Comparison of ENCODE assay signal across 1 cellular context in genomic region chr17:35587074-35587961, GRCh38.
TF ChIP-seq lines count a peak whose summit lies in the region.

AP2B1 (plus strand) TSS chr17:35587322; CDS start chr17:35594031, 6,709 bp downstream.

TF ChIP-seq in K562, 482 proteins besides CTCF, POLR2A, EP300 and RAD21 (continued from another document and continues in another):
- TF ChIP-seq CEBPZ (IDR thresholded peaks at IDR 0.05; ENCODE audit: borderline replicate concordance, low read depth, low read length) (no peak), ZNF282 (CRISPR knock-in tag; IDR thresholded peaks at IDR 0.05) (no peak), EZH2 (IDR thresholded peaks at IDR 0.05; ENCODE audit: borderline replicate concordance, low read depth, low read length) (no peak), E2F5 (CRISPR knock-in tag; IDR thresholded peaks at IDR 0.05) (0 out of 2 replicates have a peak, but pooled peaks have one; percentile 15), ZEB2 (IDR thresholded peaks at IDR 0.05) (peak; percentile 80), GABPA (tag; conservative IDR thresholded peaks at IDR 0.05; ENCODE audit: low read depth) (peak; percentile 86), ZNF431 (CRISPR knock-in tag; IDR thresholded peaks at IDR 0.05) (0 out of 2 replicates have a peak, but pooled peaks have one; percentile 52), ZNF592 (IDR thresholded peaks at IDR 0.05) (no peak; the same call in 1 of the 2 replicates), GATAD2B (IDR thresholded peaks at IDR 0.05; ENCODE audit: borderline replicate concordance) (0 out of 2 replicates have a peak, but pooled peaks have one; percentile 31), FOXK2 (conservative IDR thresholded peaks at IDR 0.05 in 1 of 2, IDR thresholded peaks at IDR 0.05 in 1 of 2; ENCODE audit: low read depth in 2 of 2) (peak; percentile 68 to 88), KHSRP (IDR thresholded peaks at IDR 0.05) (peak; percentile 100), RAD51 (IDR thresholded peaks at IDR 0.05; ENCODE audit: borderline replicate concordance, low read depth) (no peak), PHTF2 (CRISPR knock-in tag; IDR thresholded peaks at IDR 0.05) (no peak), MYNN (IDR thresholded peaks at IDR 0.05) (peak; percentile 40; the same call in 1 of the 2 replicates), MYNN (CRISPR knock-in tag; IDR thresholded peaks at IDR 0.05) (no peak), NR2F6 (CRISPR knock-in tag; IDR thresholded peaks at IDR 0.05) (no peak), ZNF740 (CRISPR knock-in tag; IDR thresholded peaks at IDR 0.05) (peak; percentile 75), ZNF740 (tag; IDR thresholded peaks at IDR 0.05) (no peak; a peak in 1 of 4 replicates), ZNF316 (IDR thresholded peaks at IDR 0.05) (peak; percentile 47; the same call in 1 of the 2 replicates), CREB5 (CRISPR knock-in tag; IDR thresholded peaks at IDR 0.05) (no peak), HNRNPUL1 (IDR thresholded peaks at IDR 0.05; ENCODE audit: low read length) (no peak), E2F8 (IDR thresholded peaks at IDR 0.05; ENCODE audit: low read depth, partially characterized antibody) (peak; percentile 98), STAT6 (CRISPR knock-in tag; IDR thresholded peaks at IDR 0.05) (no peak; the same call in 1 of the 2 replicates), POLR2B (IDR thresholded peaks at IDR 0.05; ENCODE audit: low read depth, partially characterized antibody) (peak; percentile 91), ZNF263 (CRISPR knock-in tag; IDR thresholded peaks at IDR 0.05; ENCODE audit: borderline replicate concordance) (peak; percentile 47; the same call in 1 of the 2 replicates), ZNF583 (CRISPR knock-in tag; IDR thresholded peaks at IDR 0.05) (peak; percentile 48; the same call in 1 of the 2 replicates), SPI1 (IDR thresholded peaks at IDR 0.05; ENCODE audit: borderline replicate concordance, low read depth, low read length) (no peak), NCOA2 (IDR thresholded peaks at IDR 0.05; ENCODE audit: partially characterized antibody in 2 of 2) (peak in 1 of 2 experiments; percentile 37), MNT (conservative IDR thresholded peaks at IDR 0.05) (peak; percentile 77 to 88), MECOM (CRISPR knock-in tag; IDR thresholded peaks at IDR 0.05) (no peak), RHOXF2B (CRISPR knock-in tag; conservative IDR thresholded peaks at IDR 0.05) (no peak), ZNF146 (CRISPR knock-in tag; IDR thresholded peaks at IDR 0.05; ENCODE audit: unreplicated experiment) (no peak), THAP12 (CRISPR knock-in tag; IDR thresholded peaks at IDR 0.05) (no peak), TFE3 (CRISPR knock-in tag; IDR thresholded peaks at IDR 0.05) (no peak), BCOR (IDR thresholded peaks at IDR 0.05) (peak; percentile 66), ZNF347 (CRISPR knock-in tag; IDR thresholded peaks at IDR 0.05; ENCODE audit: low read depth) (no peak)
